Comparison of ENCODE assay signal across 17 cellular contexts in genomic region chr14:51367600-51367931, GRCh38.
DNase-seq lines count a peak whose midpoint lies in the region; ATAC-seq and TF ChIP-seq lines count a peak whose summit lies in the region.
"Had no signal": no experiment of that assay in that cellular context is flagged by ENCODE, and none has a peak within 500 bp of the region (broad histone marks: within the 10 kb centered on the region; RNA-seq: fewer than 3 reads in every experiment).

No MANE protein-coding gene starts in this region.

- DNase-seq in HFFc6: peak; percentile 72
- no peak for DNase-seq in chondrocyte (ENCODE audit: low spot score)
- DNase-seq in left lung: no peak
- no peak for DNase-seq in OCI-M2 (lab: John Stamatoyannopoulos, UW; ENCODE audit: unreplicated experiment)
- DNase-seq: activated CD4-positive, alpha-beta memory T cell treated with anti-CD3 and anti-CD28 coated beads, Interleukin-2, amount 10 ng/mL, durations not matched to agents 7 days and 5 days; activated effector memory CD4-positive, alpha-beta T cell treated with Interleukin-2 at 50 U/mL for 16 hours; BE2C; midbrain; NK-92 treated with Interleukin-12 subunit alpha and Interleukin-12 subunit beta, amount 100 ng/mL, for 24 hours; ovary; SHP77 treated with DMSO at 0.1 percent for 48 hours; tibial artery had no signal

- no peak overlapping the region for H3K4me3 Mint-ChIP-seq in HFFc6
- H3K4me3 Mint-ChIP-seq in chondrocyte (ENCODE audit: unreplicated experiment): no peak overlapping the region
- H3K4me3 Mint-ChIP-seq: activated CD4-positive, alpha-beta memory T cell treated with anti-CD3 and anti-CD28 coated beads, Interleukin-2, amount 10 ng/mL, durations not matched to agents 7 days and 5 days; central memory CD8-positive, alpha-beta T cell had no signal

- H3K27ac Mint-ChIP-seq in HFFc6: no peak overlapping the region
- H3K27ac Mint-ChIP-seq in chondrocyte (ENCODE audit: unreplicated experiment): peak overlapping the region; percentile 37
- H3K27ac Mint-ChIP-seq: activated CD4-positive, alpha-beta memory T cell treated with anti-CD3 and anti-CD28 coated beads, Interleukin-2, amount 10 ng/mL, durations not matched to agents 7 days and 5 days had no signal

- intact Hi-C loops in left lung (cut with DNase I): no loop called here

- peak; percentile 40 for ATAC-seq in left lung
- ATAC-seq in HG02610 (IDR thresholded peaks at IDR 0.05; ENCODE audit: unreplicated experiment): no peak
- no peak for ATAC-seq in GM19324 (IDR thresholded peaks at IDR 0.05; ENCODE audit: low FRiP score, unreplicated experiment)
- no peak for ATAC-seq in HG03159 (IDR thresholded peaks at IDR 0.05; ENCODE audit: unreplicated experiment)

- H3K27me3 Mint-ChIP-seq in HFFc6 (ENCODE audit: insufficient read depth) (no peaks in the 10 kb centered on the region), chondrocyte (ENCODE audit: low read depth) (no peaks in the 10 kb centered on the region)

- peaks cover 19% of the 10 kb centered on the region for H3K4me1 Mint-ChIP-seq in HFFc6 (ENCODE audit: low read depth)
- peaks cover 13% of the 10 kb centered on the region for H3K4me1 Mint-ChIP-seq in chondrocyte (ENCODE audit: low read depth)
- H3K4me1 Mint-ChIP-seq: activated CD4-positive, alpha-beta memory T cell treated with anti-CD3 and anti-CD28 coated beads, Interleukin-2, amount 10 ng/mL, durations not matched to agents 7 days and 5 days; central memory CD8-positive, alpha-beta T cell had no signal

- no peaks in the 10 kb centered on the region for H3K36me3 ChIP-seq in ACC112 (ENCODE audit: insufficient read depth, low read length)
- H3K36me3 ChIP-seq in left lung: no peaks in the 10 kb centered on the region
- H3K36me3 ChIP-seq: BE2C, ovary, tibial artery had no signal

- H3K27ac ChIP-seq in ACC112 (ENCODE audit: low read depth, low read length) (peak overlapping the region; percentile 73), left lung (no peak overlapping the region)
- H3K27ac ChIP-seq: tibial artery had no signal

- TF ChIP-seq CTCF in HFFc6 (IDR thresholded peaks at IDR 0.05) (no peak), chondrocyte (IDR thresholded peaks at IDR 0.05) (no peak), left lung (IDR thresholded peaks at IDR 0.05) (no peak)

- H3K4me3 ChIP-seq in ACC112 (ENCODE audit: low read depth, low read length) (no peak overlapping the region), left lung (no peak overlapping the region)
- H3K4me3 ChIP-seq: ovary, tibial artery had no signal

- H3K4me1 ChIP-seq in ACC112 (ENCODE audit: control insufficient read depth, insufficient read depth, low read length, unreplicated experiment) (peaks cover 42% of the 10 kb centered on the region), left lung (no peaks in the 10 kb centered on the region)

- H3K9me3 Mint-ChIP-seq in HFFc6: no peaks in the 10 kb centered on the region
- peaks cover 3% of the 10 kb centered on the region for H3K9me3 Mint-ChIP-seq in chondrocyte (ENCODE audit: low read depth)
- H3K9me3 Mint-ChIP-seq: activated CD4-positive, alpha-beta memory T cell treated with anti-CD3 and anti-CD28 coated beads, Interleukin-2, amount 10 ng/mL, durations not matched to agents 7 days and 5 days; central memory CD8-positive, alpha-beta T cell had no signal

- no peaks in the 10 kb centered on the region for H3K79me2 ChIP-seq in ACC112 (ENCODE audit: control insufficient read depth, insufficient read depth, low read length, unreplicated experiment)

- H3K36me3 Mint-ChIP-seq in HFFc6 (ENCODE audit: low read depth) (peaks cover 3% of the 10 kb centered on the region; the same call in 1 of the 2 replicates), chondrocyte (ENCODE audit: low read depth) (no peaks in the 10 kb centered on the region)

- H3K9me3 ChIP-seq in left lung: no peaks in the 10 kb centered on the region
- H3K9me3 ChIP-seq: BE2C, ovary, tibial artery had no signal

- H3K27me3 ChIP-seq in ACC112 (ENCODE audit: insufficient read depth, low read length): no peaks in the 10 kb centered on the region
- no peaks in the 10 kb centered on the region for H3K27me3 ChIP-seq in left lung
- H3K27me3 ChIP-seq: BE2C, ovary, tibial artery had no signal

- H2AFZ ChIP-seq in ACC112 (ENCODE audit: low read length, unreplicated experiment): no peak overlapping the region
